In the genomic region with DNA sequence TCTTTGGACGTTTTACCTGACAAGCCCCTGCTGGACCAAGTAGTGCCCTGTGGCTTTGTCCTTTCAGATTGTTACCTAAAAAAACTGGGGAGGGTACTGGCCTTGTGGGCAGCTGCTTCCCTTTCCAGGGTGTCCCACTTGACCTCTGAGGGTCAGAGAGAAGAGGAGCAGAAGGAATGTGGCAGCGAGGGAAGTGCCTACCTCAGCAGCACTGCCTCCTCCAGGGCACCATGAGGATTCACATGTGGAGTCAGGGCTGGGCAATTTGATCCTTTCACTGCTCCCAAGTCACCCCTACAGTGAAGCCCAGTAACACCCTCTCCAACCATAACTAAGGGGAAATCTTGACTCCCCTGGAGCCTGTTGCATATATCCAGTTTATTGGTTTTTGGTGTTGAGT, we compare ENCODE assay signal across 17 cellular contexts.
DNase-seq lines count a peak whose midpoint lies in the region; ATAC-seq and TF ChIP-seq lines count a peak whose summit lies in the region.
"Had no signal": no experiment of that assay in that cellular context is flagged by ENCODE, and none has a peak within 500 bp of the region (broad histone marks: within the 10 kb centered on the region; RNA-seq: fewer than 3 reads in every experiment).

No MANE protein-coding gene starts in this region.

- H3K9ac ChIP-seq in PC-3 (ENCODE audit: low read length) (no peak overlapping the region), neural progenitor cell (no peak overlapping the region)

- WGBS in lower leg skin, 2 donors, result 38 to 45% methylated on average over 2 of the region's 2 CpGs

- H3K27me3 ChIP-seq in GM23338 (ENCODE audit: insufficient read depth) (no peaks in the 10 kb centered on the region), PC-3 (ENCODE audit: low read length) (no peaks in the 10 kb centered on the region), neural progenitor cell (no peaks in the 10 kb centered on the region)
- H3K27me3 ChIP-seq: testis had no signal

- H3K4me3 Mint-ChIP-seq in GM23338 (no peak overlapping the region), endothelial cell (ENCODE audit: unreplicated experiment) (no peak overlapping the region), neural progenitor cell (no peak overlapping the region), immature natural killer cell (no peak overlapping the region)
- H3K4me3 Mint-ChIP-seq: activated naive CD8-positive, alpha-beta T cell treated with anti-CD3 and anti-CD28 coated beads, Interleukin-2, amount 10 ng/mL, durations not matched to agents 7 days and 5 days; natural killer cell had no signal

- H3K4me1 Mint-ChIP-seq in GM23338 (peaks cover 20% of the 10 kb centered on the region), endothelial cell (ENCODE audit: unreplicated experiment) (no peaks in the 10 kb centered on the region), neural progenitor cell (no peaks in the 10 kb centered on the region), immature natural killer cell (peaks cover 4 to 9% of the 10 kb centered on the region in 2 donors)
- H3K4me1 Mint-ChIP-seq: activated naive CD8-positive, alpha-beta T cell treated with anti-CD3 and anti-CD28 coated beads, Interleukin-2, amount 10 ng/mL, durations not matched to agents 7 days and 5 days had no signal

- peaks cover 5% of the 10 kb centered on the region for H3K27me3 Mint-ChIP-seq in GM23338 (ENCODE audit: insufficient read depth, low read depth, poor library complexity)
- peaks cover 2% of the 10 kb centered on the region for H3K27me3 Mint-ChIP-seq in endothelial cell (ENCODE audit: unreplicated experiment)
- no peaks in the 10 kb centered on the region for H3K27me3 Mint-ChIP-seq in neural progenitor cell (ENCODE audit: insufficient read depth, low read depth)
- H3K27me3 Mint-ChIP-seq in immature natural killer cell (ENCODE audit: low read depth in 3 of 3), result no peaks in the 10 kb centered on the region
- H3K27me3 Mint-ChIP-seq: activated naive CD8-positive, alpha-beta T cell treated with anti-CD3 and anti-CD28 coated beads, Interleukin-2, amount 10 ng/mL, durations not matched to agents 7 days and 5 days had no signal

- H3K79me2 ChIP-seq in GM23338 (replicated peaks; ENCODE audit: insufficient read depth) (no peaks in the 10 kb centered on the region), PC-3 (ENCODE audit: low read length) (no peaks in the 10 kb centered on the region), neural progenitor cell (ENCODE audit: low read depth) (no peaks in the 10 kb centered on the region)

- TF ChIP-seq POLR2A in lower leg skin (IDR thresholded peaks at IDR 0.05), result no peak

- ATAC-seq in GM23338, result peak; percentile 99
- ATAC-seq in PC-3, result peak; percentile 42; the same call in 1 of the 2 replicates
- no peak for ATAC-seq in HG03565 (IDR thresholded peaks at IDR 0.05; ENCODE audit: unreplicated experiment)
- no peak for ATAC-seq in GM18517 (IDR thresholded peaks at IDR 0.05; ENCODE audit: unreplicated experiment)

- H3K4me2 ChIP-seq in GM23338 (no peak overlapping the region), PC-3 (ENCODE audit: low read length) (no peak overlapping the region), neural progenitor cell (no peak overlapping the region)

- H3K36me3 ChIP-seq in GM23338 (ENCODE audit: insufficient read depth) (peaks cover 8% of the 10 kb centered on the region; the same call in 1 of the 2 replicates), PC-3 (ENCODE audit: low read depth, low read length) (peaks cover 30% of the 10 kb centered on the region), neural progenitor cell (peaks cover 3% of the 10 kb centered on the region)

- no peak overlapping the region for H2AFZ ChIP-seq in GM23338
- no peak overlapping the region for H2AFZ ChIP-seq in PC-3 (ENCODE audit: low read length)
- no peak overlapping the region for H2AFZ ChIP-seq in neural progenitor cell (replicated peaks)

- H3K9me2 ChIP-seq in GM23338 (ENCODE audit: insufficient read depth) (no peaks in the 10 kb centered on the region), PC-3 (replicated peaks; ENCODE audit: low read length) (no peaks in the 10 kb centered on the region)

- H3F3A ChIP-seq in GM23338 (replicated peaks; ENCODE audit: low read depth) (no peaks in the 10 kb centered on the region), PC-3 (ENCODE audit: low read length, unreplicated experiment) (peaks cover 7% of the 10 kb centered on the region), neural progenitor cell (ENCODE audit: low read depth) (peaks cover 5% of the 10 kb centered on the region)

- no peaks in the 10 kb centered on the region for H3K9me3 Mint-ChIP-seq in GM23338
- no peaks in the 10 kb centered on the region for H3K9me3 Mint-ChIP-seq in endothelial cell (ENCODE audit: unreplicated experiment)
- H3K9me3 Mint-ChIP-seq in neural progenitor cell, result no peaks in the 10 kb centered on the region
- H3K9me3 Mint-ChIP-seq in immature natural killer cell, result no peaks in the 10 kb centered on the region
- H3K9me3 Mint-ChIP-seq: activated naive CD8-positive, alpha-beta T cell treated with anti-CD3 and anti-CD28 coated beads, Interleukin-2, amount 10 ng/mL, durations not matched to agents 7 days and 5 days; natural killer cell had no signal

- H3K4me3 ChIP-seq in GM23338 (no peak overlapping the region), PC-3 (ENCODE audit: low read length) (no peak overlapping the region), neural progenitor cell (no peak overlapping the region), lower leg skin (ENCODE audit: low read depth, poor library complexity, severe bottlenecking) (no peak overlapping the region)
- H3K4me3 ChIP-seq: coronary artery, testis had no signal

- H3K9me3 ChIP-seq in PC-3 (ENCODE audit: low read length) (no peaks in the 10 kb centered on the region), neural progenitor cell (ENCODE audit: low read depth) (no peaks in the 10 kb centered on the region)
- H3K9me3 ChIP-seq: testis had no signal

- no TSS peak for BruUV-seq in PC-3 (replicated peaks; lab: Mats Ljungman, UMichigan)

- peak overlapping the region; percentile 68 for H3K27ac Mint-ChIP-seq in GM23338
- no peak overlapping the region for H3K27ac Mint-ChIP-seq in endothelial cell (ENCODE audit: unreplicated experiment)
- no peak overlapping the region for H3K27ac Mint-ChIP-seq in neural progenitor cell
- no peak overlapping the region for H3K27ac Mint-ChIP-seq in immature natural killer cell
- H3K27ac Mint-ChIP-seq: activated naive CD8-positive, alpha-beta T cell treated with anti-CD3 and anti-CD28 coated beads, Interleukin-2, amount 10 ng/mL, durations not matched to agents 7 days and 5 days; natural killer cell had no signal

- H3K36me3 Mint-ChIP-seq in GM23338 (ENCODE audit: low read depth) (peaks cover 15% of the 10 kb centered on the region), endothelial cell (ENCODE audit: low read depth, unreplicated experiment) (peaks cover 18% of the 10 kb centered on the region), neural progenitor cell (peaks cover 17% of the 10 kb centered on the region), immature natural killer cell (peaks cover 16 to 29% (median 25%) of the 10 kb centered on the region in 3 donors)

- H3K27ac ChIP-seq in GM23338 (ENCODE audit: low read depth) (no peak overlapping the region), PC-3 (ENCODE audit: low read length) (no peak overlapping the region), neural progenitor cell (no peak overlapping the region)
- H3K27ac ChIP-seq: coronary artery, HL-60, testis had no signal

- intact Hi-C loops in PC-3 (cut with micrococcal nuclease), result loop anchor here (2.0 kb wide), 1 partner anchor 99 kb away; no protein-coding TSS in a partner anchor
- intact Hi-C loops in lower leg skin (cut with DNase I; ENCODE audit: low total_unique reads), result no loop called here

- CTCF ChIA-PET in PC-3 (lab: Charles Lee), result no interaction called here

- POLR2A ChIA-PET in PC-3 (lab: Charles Lee; ENCODE audit: unreplicated experiment), result no interaction called here

- DNase-seq in GM23338 (ENCODE audit: low spot score) (peak; percentile 93), PC-3 (peak; percentile 32), endothelial cell (ENCODE audit: low spot score) (no peak), neural progenitor cell (ENCODE audit: low spot score) (peak; percentile 52), lower leg skin (ENCODE audit: low spot score in 2 of 2) (no peak), immature natural killer cell (no peak)
- DNase-seq: activated CD8-positive, alpha-beta memory T cell treated with anti-CD3 and anti-CD28 coated beads, Interleukin-2, amount 50 U/mL, for 48 hours; activated naive CD8-positive, alpha-beta T cell treated with anti-CD3 and anti-CD28 coated beads, Interleukin-2, amount 10 ng/mL, durations not matched to agents 7 days and 5 days; natural killer cell; NCI-H1105; NCI-H510A; SHP77 treated with DMSO at 0.1 percent for 48 hours; testis had no signal

- no peaks in the 10 kb centered on the region for H4K20me1 ChIP-seq in GM23338 (replicated peaks; ENCODE audit: insufficient read depth)
- H4K20me1 ChIP-seq in PC-3 (ENCODE audit: low read length), result no peaks in the 10 kb centered on the region
- no peaks in the 10 kb centered on the region for H4K20me1 ChIP-seq in neural progenitor cell (ENCODE audit: low read depth)

- H3K4me1 ChIP-seq in GM23338 (ENCODE audit: insufficient read depth) (peaks cover 8% of the 10 kb centered on the region), PC-3 (ENCODE audit: insufficient read depth, low read length) (no peaks in the 10 kb centered on the region), neural progenitor cell (no peaks in the 10 kb centered on the region)
- H3K4me1 ChIP-seq: testis had no signal

- TF ChIP-seq CTCF in GM23338 (conservative IDR thresholded peaks at IDR 0.05; ENCODE audit: low read depth in 2 of 2) (peak; percentile 65 to 74), PC-3 (conservative IDR thresholded peaks at IDR 0.05; ENCODE audit: low read depth, low read length) (peak; percentile 55), endothelial cell (IDR thresholded peaks at IDR 0.05; ENCODE audit: unreplicated experiment) (peak; percentile 20), neural progenitor cell (IDR thresholded peaks at IDR 0.05) (peak; percentile 46), lower leg skin (IDR thresholded peaks at IDR 0.05) (no peak)

TF ChIP-seq in GM23338, 12 proteins besides CTCF, POLR2A, EP300 and RAD21 (continues in another document):
- no peak for TF ChIP-seq STAT1 (IDR thresholded peaks at IDR 0.05; ENCODE audit: unreplicated experiment)
- TF ChIP-seq, protein P1, sequence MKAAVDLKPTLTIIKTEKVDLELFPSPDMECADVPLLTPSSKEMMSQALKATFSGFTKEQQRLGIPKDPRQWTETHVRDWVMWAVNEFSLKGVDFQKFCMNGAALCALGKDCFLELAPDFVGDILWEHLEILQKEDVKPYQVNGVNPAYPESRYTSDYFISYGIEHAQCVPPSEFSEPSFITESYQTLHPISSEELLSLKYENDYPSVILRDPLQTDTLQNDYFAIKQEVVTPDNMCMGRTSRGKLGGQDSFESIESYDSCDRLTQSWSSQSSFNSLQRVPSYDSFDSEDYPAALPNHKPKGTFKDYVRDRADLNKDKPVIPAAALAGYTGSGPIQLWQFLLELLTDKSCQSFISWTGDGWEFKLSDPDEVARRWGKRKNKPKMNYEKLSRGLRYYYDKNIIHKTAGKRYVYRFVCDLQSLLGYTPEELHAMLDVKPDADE (IDR thresholded peaks at IDR 0.05), result no peak

Comparison
In these comparisons a context has a peak if more than half of its experiments do, and no peak if none do; other contexts are left out.
1. ATAC-seq: peak in GM23338 (single experiment) and PC-3 (single experiment); none in HG03565 (single experiment) and GM18517 (single experiment).
2. DNase-seq: peak in GM23338 (single experiment), PC-3 (single experiment) and neural progenitor cell (single experiment); none in endothelial cell (single experiment), lower leg skin (0 of 2) and immature natural killer cell (0 of 3).
3. CTCF ChIP-seq: peak in GM23338 (2 of 2), PC-3 (single experiment), endothelial cell (single experiment) and neural progenitor cell (single experiment); none in lower leg skin (0 of 3).